8 cellular contexts compared by ENCODE assay signal in genomic region chr3:48661501-48662139, GRCh38. TPM values are rescaled to one million over a fixed set of nuclear protein-coding genes. Genes with fewer than 3 reads are reported as not detected.
DNase-seq lines count a peak whose midpoint lies in the region; ATAC-seq and TF ChIP-seq lines count a peak whose summit lies in the region.

No MANE protein-coding gene starts in this region.

- TF ChIP-seq CTCF in NB4 (IDR thresholded peaks at IDR 0.05; ENCODE audit: low read depth, low read length), result no peak
- no peak for TF ChIP-seq CTCF in fibroblast of lung (conservative IDR thresholded peaks at IDR 0.05 in 1 of 2, IDR thresholded peaks at IDR 0.05 in 1 of 2; ENCODE audit: low read depth in 1 of 2, low read length in 2 of 2)
- no peak for TF ChIP-seq CTCF in nephron (IDR thresholded peaks at IDR 0.05; ENCODE audit: unreplicated experiment in 3 of 3)
- TF ChIP-seq CTCF in stomach (IDR thresholded peaks at IDR 0.05), result no peak

- H3K4me3 Mint-ChIP-seq in activated T-cell treated with anti-CD3 and anti-CD28 coated beads, Interleukin-2, amount 50 U/mL, for 72 hours, result peak overlapping the region; percentile 73 to 75
- H3K4me3 Mint-ChIP-seq in nephron, result peak overlapping the region; percentile 73 to 81 (median 77)

- H3K4me3 ChIP-seq in NB4 (ENCODE audit: low read depth, low read length), result peak overlapping the region; percentile 38
- H3K4me3 ChIP-seq in fibroblast of lung (replicated peaks in 1 of 4; ENCODE audit: control extremely low read depth in 1 of 4, insufficient read depth in 1 of 4, low read depth in 3 of 4, low read length in 4 of 4), result peak overlapping the region; percentile 30 to 56 (median 38)
- H3K4me3 ChIP-seq in stomach, result peak overlapping the region; percentile 26 to 58 (median 42)

- H4K20me1 ChIP-seq in fibroblast of lung (ENCODE audit: control insufficient read depth, extremely low read depth, insufficient read depth, low read length), result no peaks in the 10 kb centered on the region

- H3K27me3 Mint-ChIP-seq in activated T-cell treated with anti-CD3 and anti-CD28 coated beads, Interleukin-2, amount 50 U/mL, for 72 hours (ENCODE audit: low read depth), result peaks cover 31% of the 10 kb centered on the region
- H3K27me3 Mint-ChIP-seq in nephron (ENCODE audit: low read depth), result peaks cover 20% of the 10 kb centered on the region

- TF ChIP-seq POLR2A in NB4 (IDR thresholded peaks at IDR 0.05; ENCODE audit: extremely low read depth, insufficient read length) (no peak), stomach (IDR thresholded peaks at IDR 0.05) (no peak)

- H3K4me2 ChIP-seq in fibroblast of lung (ENCODE audit: extremely low read depth, insufficient read depth, low read length), result peak overlapping the region; percentile 84

- DNase-seq in COLO829 (ENCODE audit: low spot score) (peak; percentile 91), NB4 (ENCODE audit: low read depth) (peak; percentile 77), fibroblast of lung (ENCODE audit: low read depth in 2 of 2) (peak; percentile 43 to 49), stomach (peak; percentile 74), cortex of kidney (lab: John Stamatoyannopoulos, UW) (no peak)
- DNase-seq in activated T-cell treated with anti-CD3 and anti-CD28 coated beads, Interleukin-2, amount 50 U/mL, for 72 hours, result peak; percentile 77 to 84

- H3K36me3 Mint-ChIP-seq in activated T-cell treated with anti-CD3 and anti-CD28 coated beads, Interleukin-2, amount 50 U/mL, for 72 hours (ENCODE audit: insufficient read depth in 2 of 2), result peaks cover 2 to 8% of the 10 kb centered on the region in 2 donors
- H3K36me3 Mint-ChIP-seq in nephron (ENCODE audit: low read depth), result peaks cover 4% of the 10 kb centered on the region

- H3K9me3 Mint-ChIP-seq in activated T-cell treated with anti-CD3 and anti-CD28 coated beads, Interleukin-2, amount 50 U/mL, for 72 hours, result no peaks in the 10 kb centered on the region
- H3K9me3 Mint-ChIP-seq in nephron, result peaks cover 3% of the 10 kb centered on the region

- TF ChIP-seq EP300 in stomach (IDR thresholded peaks at IDR 0.05), result no peak

- H3K27ac Mint-ChIP-seq in activated T-cell treated with anti-CD3 and anti-CD28 coated beads, Interleukin-2, amount 50 U/mL, for 72 hours, result no peak overlapping the region
- no peak overlapping the region for H3K27ac Mint-ChIP-seq in nephron

- H3K4me1 Mint-ChIP-seq in activated T-cell treated with anti-CD3 and anti-CD28 coated beads, Interleukin-2, amount 50 U/mL, for 72 hours (ENCODE audit: low read depth), result peaks cover 27% of the 10 kb centered on the region
- peaks cover 10% of the 10 kb centered on the region for H3K4me1 Mint-ChIP-seq in nephron

- no peak overlapping the region for H3K9ac ChIP-seq in fibroblast of lung (ENCODE audit: insufficient read depth, low read length)

- no peaks in the 10 kb centered on the region for H3K36me3 ChIP-seq in fibroblast of lung (ENCODE audit: control insufficient read depth, insufficient read depth, low read length)
- no peaks in the 10 kb centered on the region for H3K36me3 ChIP-seq in stomach

- H3K9me3 ChIP-seq in fibroblast of lung (ENCODE audit: control insufficient read depth, insufficient read depth, low read depth, low read length) (no peaks in the 10 kb centered on the region), stomach (no peaks in the 10 kb centered on the region)

- no peak overlapping the region for H2AFZ ChIP-seq in fibroblast of lung (ENCODE audit: low read length)

- intact Hi-C loops in stomach (cut with DNase I; ENCODE audit: low total_unique reads), result no loop called here

- H3K27ac ChIP-seq in fibroblast of lung (ENCODE audit: insufficient read depth, low read length) (no peak overlapping the region), stomach (peak overlapping the region in 1 of 5 donors; percentile 87)

- 2 to 4% (median 3%) methylated on average over 19 to 66 of the region's 66 CpGs for WGBS in stomach, 5 donors

- H3K79me2 ChIP-seq in fibroblast of lung (ENCODE audit: control insufficient read depth, insufficient read depth, low read length), result no peaks in the 10 kb centered on the region

- ATAC-seq in activated T-cell treated with anti-CD3 and anti-CD28 coated beads, Interleukin-2, amount 50 U/mL, for 72 hours (replicated peaks in 1 of 2), result peak in 1 of 2 donors; percentile 5
- no peak for ATAC-seq in GM19455 (IDR thresholded peaks at IDR 0.05; ENCODE audit: unreplicated experiment)

- H3K4me1 ChIP-seq in fibroblast of lung (ENCODE audit: control insufficient read depth, extremely low read depth, insufficient read depth, low read length) (peaks cover 7% of the 10 kb centered on the region), stomach (peaks cover 21 to 40% (median 37%) of the 10 kb centered on the region in 4 donors)

- H3K27me3 ChIP-seq in fibroblast of lung (ENCODE audit: control insufficient read depth, insufficient read depth, low read length) (peaks cover 5% of the 10 kb centered on the region), stomach (peaks cover 0 to 67% (median 42%) of the 10 kb centered on the region in 3 donors)

RNA-seq across cellular contexts. Expression of gene CELSR3, which starts 1.1 kb away (rescaled TPM):
- total RNA-seq in activated T-cell treated with anti-CD3 and anti-CD28 coated beads, Interleukin-2, amount 50 U/mL, for 72 hours, result 10 to 100 TPM; 14.2 to 17.4 TPM
- total RNA-seq in fibroblast of lung (0.77 and 2.1 TPM in 2 replicates), stomach (1 to 10 TPM in 4 of 5 donors, not detected in 1; 1.5 to 2.3 (median 1.9) TPM)
- polyA plus RNA-seq in fibroblast of lung (0.34 and 0.44 TPM in 2 replicates), stomach (under 1 TPM; 0.15 to 1.00 (median 0.53) TPM)
- 0.50 and 0.62 TPM in 2 replicates for polyA plus RNA-seq in fibroblast of lung (2012)
- polyA minus RNA-seq in fibroblast of lung (ENCODE audit: low replicate concordance), result 1.8 and 2.2 TPM in 2 replicates

RNA-seq across cellular contexts. Expression of gene NCKIPSD, which starts 24.1 kb away (rescaled TPM):
- 10 to 100 TPM; 27.7 to 27.8 TPM for total RNA-seq in activated T-cell treated with anti-CD3 and anti-CD28 coated beads, Interleukin-2, amount 50 U/mL, for 72 hours
- total RNA-seq in fibroblast of lung (15.4 and 23.3 TPM in 2 replicates), stomach (10 to 100 TPM; 16.2 to 46.7 (median 32.6) TPM)
- polyA plus RNA-seq in fibroblast of lung (14.6 and 19.6 TPM in 2 replicates), stomach (1 to 10 TPM; 6.1 to 7.7 (median 6.1) TPM)
- polyA plus RNA-seq in fibroblast of lung (2012), result 18.7 and 23.3 TPM in 2 replicates
- 56.2 and 67.3 TPM in 2 replicates for polyA minus RNA-seq in fibroblast of lung (ENCODE audit: low replicate concordance)

RNA-seq across cellular contexts. Expression of gene SLC26A6, which starts 26.4 kb away (rescaled TPM):
- total RNA-seq in activated T-cell treated with anti-CD3 and anti-CD28 coated beads, Interleukin-2, amount 50 U/mL, for 72 hours, result 10 to 100 TPM; 34.7 to 42.2 TPM
- 32.9 and 36.3 TPM in 2 replicates for total RNA-seq in fibroblast of lung
- 13.3 and 20.9 TPM in 2 replicates for polyA plus RNA-seq in fibroblast of lung
- polyA plus RNA-seq in fibroblast of lung (2012), result 9.4 and 16.6 TPM in 2 replicates
- polyA minus RNA-seq in fibroblast of lung (ENCODE audit: low replicate concordance), result 29.8 and 88.3 TPM in 2 replicates
- total RNA-seq in stomach, result 100 to 1,000 TPM in 3 of 5 donors, 10 to 100 TPM in 2; 23.9 to 279 (median 137) TPM
- polyA plus RNA-seq in stomach, result 10 to 100 TPM; 14.8 to 67.7 (median 31.4) TPM

RNA-seq across cellular contexts. Expression of gene TMEM89, which starts 40.1 kb away (rescaled TPM):
- not detected for total RNA-seq in activated T-cell treated with anti-CD3 and anti-CD28 coated beads, Interleukin-2, amount 50 U/mL, for 72 hours
- total RNA-seq in fibroblast of lung (not detected in 2 replicates), stomach (not detected)
- polyA plus RNA-seq in fibroblast of lung (not detected in 2 replicates), stomach (under 1 TPM in 1 of 3 donors, not detected in 2; 0.62 TPM)
- not detected in 2 replicates for polyA plus RNA-seq in fibroblast of lung (2012)
- not detected in 2 replicates for polyA minus RNA-seq in fibroblast of lung (ENCODE audit: low replicate concordance)

RNA-seq across cellular contexts. Expression of gene UQCRC1, which starts 52.2 kb away (rescaled TPM):
- 100 to 1,000 TPM; 205 to 228 TPM for total RNA-seq in activated T-cell treated with anti-CD3 and anti-CD28 coated beads, Interleukin-2, amount 50 U/mL, for 72 hours
- total RNA-seq in fibroblast of lung (294 and 366 TPM in 2 replicates), stomach (100 to 1,000 TPM; 178 to 568 (median 259) TPM)
- polyA plus RNA-seq in fibroblast of lung (226 and 289 TPM in 2 replicates), stomach (100 to 1,000 TPM; 218 to 347 (median 295) TPM)
- 236 and 297 TPM in 2 replicates for polyA plus RNA-seq in fibroblast of lung (2012)
- polyA minus RNA-seq in fibroblast of lung (ENCODE audit: low replicate concordance), result 1,337 and 1,368 TPM in 2 replicates
